Comparison of ENCODE assay signal across 8 cellular contexts in genomic region chr11:6604081-6604626, GRCh38. TPM values are rescaled to one million over a fixed set of nuclear protein-coding genes. Genes with fewer than 3 reads are reported as not detected.
DNase-seq lines count a peak whose midpoint lies in the region; TF ChIP-seq lines count a peak whose summit lies in the region.

No MANE protein-coding gene starts in this region.

- H3K27me3 ChIP-seq in H7 (ENCODE audit: control insufficient read depth, insufficient read depth, low read length) (no peaks in the 10 kb centered on the region), WERI-Rb-1 (ENCODE audit: insufficient read depth, low read depth, severe bottlenecking) (no peaks in the 10 kb centered on the region), kidney epithelial cell (ENCODE audit: control insufficient read depth, insufficient read depth, low read length) (no peaks in the 10 kb centered on the region)

- DNase-seq in NCI-H1092 treated with DMSO at 0.1 percent for 48 hours (lab: John Stamatoyannopoulos, UW) (peak; percentile 48), NCI-H1092 (lab: John Stamatoyannopoulos, UW) (no peak), H7 (peak; percentile 66), LNCaP clone FGC (ENCODE audit: low read depth) (peak; percentile 18), WERI-Rb-1 (peak; percentile 60), cerebellum (ENCODE audit: low spot score) (peak; percentile 62), kidney epithelial cell (ENCODE audit: low read depth) (no peak)
- peak; percentile 44 for DNase-seq in stimulated activated CD4-positive, alpha-beta T cell treated with anti-CD3 and anti-CD28 coated beads, Interleukin-2, amount 100 ng/mL, for 4 hours (ENCODE audit: low read depth)

- H3K4me3 ChIP-seq in H7 (ENCODE audit: insufficient read depth, low read depth, low read length) (peak overlapping the region; percentile 95), LNCaP clone FGC (ENCODE audit: low read depth, low read length) (peak overlapping the region; percentile 97), WERI-Rb-1 (ENCODE audit: low read depth, low read length) (peak overlapping the region; percentile 90), kidney epithelial cell (ENCODE audit: low read depth, low read length) (peak overlapping the region; percentile 73)

- peaks cover 31% of the 10 kb centered on the region for H3K36me3 ChIP-seq in H7 (replicated peaks; ENCODE audit: control insufficient read depth, insufficient read depth, low read length)
- peaks cover 50% of the 10 kb centered on the region for H3K36me3 ChIP-seq in WERI-Rb-1
- H3K36me3 ChIP-seq in kidney epithelial cell (ENCODE audit: control insufficient read depth, insufficient read depth, low read length) = peaks cover 5% of the 10 kb centered on the region

- H3K9me3 ChIP-seq in WERI-Rb-1 (ENCODE audit: severe bottlenecking) = no peaks in the 10 kb centered on the region

- TF ChIP-seq CTCF in LNCaP clone FGC (IDR thresholded peaks at IDR 0.05; ENCODE audit: control insufficient read depth, extremely low read depth, insufficient read depth) = peak; percentile 30
- 0 out of 2 replicates have a peak, but pooled peaks have one; percentile 12 for TF ChIP-seq CTCF in WERI-Rb-1 (IDR thresholded peaks at IDR 0.05; ENCODE audit: low read depth, low read length)
- TF ChIP-seq CTCF in kidney epithelial cell (IDR thresholded peaks at IDR 0.05; ENCODE audit: insufficient read depth, low read length, poor library complexity, severe bottlenecking) = peak; percentile 13

- H3K27ac ChIP-seq in WERI-Rb-1 = peak overlapping the region; percentile 82

RNA-seq across cellular contexts. Expression of gene ILK, which starts 0.6 kb away (rescaled TPM):
- 114 and 130 TPM in 2 replicates for total RNA-seq in H7 (2014; rRNA removed; shearing (Covaris generic))
- total RNA-seq in cerebellum (45.5 TPM), kidney epithelial cell (154 and 156 TPM in 2 replicates)

RNA-seq across cellular contexts. Expression of gene RRP8, which starts 0.7 kb away (rescaled TPM):
- 18.0 and 20.1 TPM in 2 replicates for total RNA-seq in H7 (2014; rRNA removed; shearing (Covaris generic))
- total RNA-seq in cerebellum (16.9 TPM), kidney epithelial cell (13.7 and 26.4 TPM in 2 replicates)

RNA-seq across cellular contexts. Expression of gene TAF10, which starts 7.9 kb away (rescaled TPM):
- total RNA-seq in H7 (2014; rRNA removed; shearing (Covaris generic)) = 121 and 198 TPM in 2 replicates
- total RNA-seq in cerebellum = 11.3 TPM
- 57.2 and 66.1 TPM in 2 replicates for total RNA-seq in kidney epithelial cell

RNA-seq across cellular contexts. Expression of gene TPP1, which starts 15.1 kb away (rescaled TPM):
- 13.9 and 17.1 TPM in 2 replicates for total RNA-seq in H7 (2014; rRNA removed; shearing (Covaris generic))
- total RNA-seq in cerebellum = 19.1 TPM
- total RNA-seq in kidney epithelial cell = 72.4 and 77.7 TPM in 2 replicates

RNA-seq across cellular contexts. Expression of gene DCHS1, which starts 51.5 kb away (rescaled TPM):
- 15.7 and 16.8 TPM in 2 replicates for total RNA-seq in H7 (2014; rRNA removed; shearing (Covaris generic))
- total RNA-seq in cerebellum (62.2 TPM), kidney epithelial cell (15.5 and 20.7 TPM in 2 replicates)

Comparison
In these comparisons a context has a peak if more than half of its experiments do, and no peak if none do; other contexts are left out.
1. DNase-seq: peak in NCI-H1092 treated with DMSO at 0.1 percent for 48 hours (single experiment), H7 (single experiment), LNCaP clone FGC (single experiment), WERI-Rb-1 (single experiment), cerebellum (single experiment) and stimulated activated CD4-positive, alpha-beta T cell treated with anti-CD3 and anti-CD28 coated beads, Interleukin-2, amount 100 ng/mL, for 4 hours (single experiment); none in NCI-H1092 (single experiment) and kidney epithelial cell (single experiment).
2. Peak in every context shown above with its lines, with median percentiles within 50 percentile points of each other: H3K4me3 ChIP-seq and CTCF ChIP-seq.